In genomic region chr10:105384056-105384455, GRCh38 we compare ENCODE assay signal across 9 cellular contexts.
"Had no signal": no experiment of that assay in that cellular context is flagged by ENCODE, and none has a peak within 500 bp of the region (broad histone marks: within the 10 kb centered on the region; RNA-seq: fewer than 3 reads in every experiment).

No MANE protein-coding gene starts in this region.

- H3K27me3 Mint-ChIP-seq: IgD-negative memory B cell had no signal

- DNase-seq: GOT3, H7, HFFc6, KBM-7 had no signal

- H3K36me3 Mint-ChIP-seq: IgD-negative memory B cell had no signal

- H3K27ac ChIP-seq: HL-60 had no signal

- ATAC-seq: HCT116, HepG2 had no signal

- H3K4me3 Mint-ChIP-seq: HFFc6, IgD-negative memory B cell had no signal

- H3K4me1 ChIP-seq: HAP-1 had no signal

- H3K4me1 Mint-ChIP-seq: IgD-negative memory B cell had no signal

- H3K36me3 ChIP-seq: HAP-1 had no signal

- H3K27ac Mint-ChIP-seq: HFFc6, IgD-negative memory B cell had no signal

- H3K9me3 ChIP-seq: HAP-1 had no signal

- H3K4me3 ChIP-seq: HAP-1 had no signal
